ENCODE assay signal across 29 cellular contexts in genomic region chr3:149600619-149601018, GRCh38. TPM values are rescaled to one million over a fixed set of nuclear protein-coding genes. Genes with fewer than 3 reads are reported as not detected.
DNase-seq lines count a peak whose midpoint lies in the region; ATAC-seq, FAIRE-seq and TF ChIP-seq lines count a peak whose summit lies in the region.
"Had no signal": no experiment of that assay in that cellular context is flagged by ENCODE, and none has a peak within 500 bp of the region (broad histone marks: within the 10 kb centered on the region; RNA-seq: fewer than 3 reads in every experiment).

No MANE protein-coding gene starts in this region.

- in situ Hi-C loops in Panc1 (cut with HindIII; ENCODE audit: low pct_unique_long_range_greater_than_20kb, low sequenced_read_pairs) = no loop called here

- POLR2A ChIA-PET in Panc1 (lab: Charles Lee) = interaction anchor here (0.7 kb wide), 1 partner anchor 20 kb away, joined by 3 read pairs; no protein-coding TSS in a partner anchor

- H3K36me3 ChIP-seq in Panc1 (ENCODE audit: control insufficient read depth, insufficient read depth, low read length) (peaks cover 9% of the 10 kb centered on the region), small intestine (ENCODE audit: control insufficient read depth in 2 of 2, insufficient read depth in 2 of 2, low read length in 2 of 2) (no peaks in the 10 kb centered on the region), breast epithelium (no peaks in the 10 kb centered on the region)
- H3K36me3 ChIP-seq: gastrocnemius medialis, SJCRH30, uterus had no signal

- no peak overlapping the region for H3K4me3 ChIP-seq in Panc1 (ENCODE audit: low read depth in 2 of 2, low read length in 2 of 2)
- no peak overlapping the region for H3K4me3 ChIP-seq in small intestine (ENCODE audit: low read depth in 1 of 2, low read length in 2 of 2)
- no peak overlapping the region for H3K4me3 ChIP-seq in breast epithelium
- H3K4me3 ChIP-seq: gastrocnemius medialis, hepatocyte, lower lobe of right lung, SJCRH30, uterus had no signal

- CTCF ChIA-PET in Panc1 (lab: Charles Lee) = no interaction called here

- TF ChIP-seq POLR2A in breast epithelium (IDR thresholded peaks at IDR 0.05) = no peak

- TF ChIP-seq CTCF in Panc1 (IDR thresholded peaks at IDR 0.05) = no peak
- TF ChIP-seq CTCF in breast epithelium (IDR thresholded peaks at IDR 0.05) = no peak

- intact Hi-C loops in Panc1 (cut with micrococcal nuclease; ENCODE audit: unreplicated experiment) = no loop called here
- intact Hi-C loops in breast epithelium (cut with DNase I; ENCODE audit: low total_unique reads) = no loop called here

- H3K27me3 ChIP-seq in Panc1 (ENCODE audit: control insufficient read depth, insufficient read depth, low read length) (no peaks in the 10 kb centered on the region), small intestine (ENCODE audit: control insufficient read depth in 2 of 2, insufficient read depth in 2 of 2, low read length in 2 of 2) (peaks cover 0 to 2% of the 10 kb centered on the region in 2 donors), breast epithelium (no peaks in the 10 kb centered on the region)
- H3K27me3 ChIP-seq: gastrocnemius medialis, hepatocyte, SJCRH30, uterus had no signal

- peaks cover 100% of the 10 kb centered on the region for H3K4me1 ChIP-seq in Panc1 (ENCODE audit: control insufficient read depth, insufficient read depth, low read length)
- H3K4me1 ChIP-seq in small intestine (ENCODE audit: control insufficient read depth in 2 of 2, insufficient read depth in 1 of 2, low read depth in 1 of 2, low read length in 1 of 2) = peaks cover 0 to 3% of the 10 kb centered on the region in 2 donors
- peaks cover 6 to 9% of the 10 kb centered on the region in 2 donors for H3K4me1 ChIP-seq in breast epithelium

- H3K9me3 ChIP-seq in Panc1 (ENCODE audit: control insufficient read depth, insufficient read depth, low read depth, low read length) (no peaks in the 10 kb centered on the region), small intestine (ENCODE audit: control insufficient read depth, low read depth) (no peaks in the 10 kb centered on the region), breast epithelium (no peaks in the 10 kb centered on the region)
- H3K9me3 ChIP-seq: gastrocnemius medialis, lower lobe of right lung, SJCRH30, uterus had no signal

- 60 to 72% (median 65%) methylated on average over 1 of the region's 1 CpG for whole genome bisulfite sequencing in small intestine, 3 donors

- ATAC-seq in Panc1 = no peak
- ATAC-seq: activated CD8-positive, alpha-beta memory T cell treated with anti-CD3 and anti-CD28 coated beads, Interleukin-2, amount 10 ng/mL, durations not matched to agents 7 days and 5 days; activated T-cell treated with anti-CD3 and anti-CD28 coated beads, Interleukin-2, amount 50 U/mL, for 4 hours; gastrocnemius medialis; lower lobe of right lung had no signal

- no peak for FAIRE-seq in small intestine (lab: Jason Lieb, UNC)
- FAIRE-seq: endometrium, GM12892 had no signal

- peak overlapping the region; percentile 100 for H3K27ac ChIP-seq in Panc1 (ENCODE audit: low read length)
- H3K27ac ChIP-seq in small intestine (ENCODE audit: low read depth in 1 of 2, low read length in 1 of 2) = peak overlapping the region in 1 of 2 donors; percentile 14
- H3K27ac ChIP-seq in breast epithelium = no peak overlapping the region
- H3K27ac ChIP-seq: gastrocnemius medialis, hepatocyte, HL-60, KMS-11, lower lobe of right lung, parathyroid adenoma, SJCRH30, uterus had no signal

- DNase-seq in Daoy (ENCODE audit: low read depth) = peak; percentile 75
- DNase-seq in Panc1 (ENCODE audit: low read depth, low spot score) = no peak
- DNase-seq in dermis microvascular lymphatic vessel endothelial cell (ENCODE audit: low read depth in 2 of 2) = peak; percentile 85 to 86
- peak; percentile 17 for DNase-seq in small intestine
- DNase-seq in hepatic stellate cell (ENCODE audit: low spot score) = no peak
- no peak for DNase-seq in NOMO-1 treated with dmso at 0.1 percent for 144 hours (lab: John Stamatoyannopoulos, UW; ENCODE audit: unreplicated experiment)
- DNase-seq in breast epithelium (ENCODE audit: low spot score in 2 of 2) = no peak
- DNase-seq: activated CD4-positive, alpha-beta T cell treated with anti-CD3 and anti-CD28 coated beads, Interleukin-2, amount 50 U/mL, for 4 hours; activated CD8-positive, alpha-beta memory T cell treated with anti-CD3 and anti-CD28 coated beads, Interleukin-2, amount 10 ng/mL, durations not matched to agents 7 days and 5 days; activated gamma-delta T cell; activated naive CD8-positive, alpha-beta T cell treated with anti-CD3 and anti-CD28 coated beads, Interleukin-2, amount 10 ng/mL, durations not matched to agents 7 days and 5 days; activated T-cell treated with anti-CD3 and anti-CD28 coated beads, Interleukin-2, amount 50 U/mL, for 4 hours; CD8-positive, alpha-beta memory T cell; gastrocnemius medialis; HCEC 1CT; kidney glomerular epithelial cell; lower lobe of right lung; MM.1S; NCI-H1930; NCI-H748 treated with DMSO at 0.1 percent for 48 hours; SJCRH30; stimulated activated CD4-positive, alpha-beta T cell treated with anti-CD3 and anti-CD28 coated beads, Interleukin-1b, Interleukin-23, amount 100 ng/mL, for 48 hours; uterus had no signal

- no TSS peak for BruUV-seq in Panc1 (replicated peaks; lab: Mats Ljungman, UMichigan)

RNA-seq across cellular contexts. Expression of gene WWTR1, which starts 57.2 kb away (rescaled TPM):
- total RNA-seq in Daoy (2014; rRNA removed; shearing (Covaris generic)) = 32.8 and 34.3 TPM in 2 replicates
- total RNA-seq in Panc1 (2021; ENCODE audit: unreplicated experiment) (298 TPM), dermis microvascular lymphatic vessel endothelial cell (94.6 and 213 TPM in 2 replicates), breast epithelium (10 to 100 TPM; 53.6 to 98.2 (median 91.4) TPM)
- 335 TPM for polyA plus RNA-seq in Panc1 (2012; ENCODE audit: insufficient read length)
- 10 to 100 TPM in 2 of 3 donors, 1 to 10 TPM in 1; 2.0 to 18.2 (median 11.9) TPM for polyA plus RNA-seq in small intestine

Comparison
In these comparisons a context has a peak if more than half of its experiments do, and no peak if none do; other contexts are left out.
1. DNase-seq: peak in Daoy (single experiment), dermis microvascular lymphatic vessel endothelial cell (2 of 2) and small intestine (single experiment); none in Panc1 (single experiment), hepatic stellate cell (single experiment), NOMO-1 treated with dmso at 0.1 percent for 144 hours (single experiment) and breast epithelium (0 of 2).